In the genomic region with DNA sequence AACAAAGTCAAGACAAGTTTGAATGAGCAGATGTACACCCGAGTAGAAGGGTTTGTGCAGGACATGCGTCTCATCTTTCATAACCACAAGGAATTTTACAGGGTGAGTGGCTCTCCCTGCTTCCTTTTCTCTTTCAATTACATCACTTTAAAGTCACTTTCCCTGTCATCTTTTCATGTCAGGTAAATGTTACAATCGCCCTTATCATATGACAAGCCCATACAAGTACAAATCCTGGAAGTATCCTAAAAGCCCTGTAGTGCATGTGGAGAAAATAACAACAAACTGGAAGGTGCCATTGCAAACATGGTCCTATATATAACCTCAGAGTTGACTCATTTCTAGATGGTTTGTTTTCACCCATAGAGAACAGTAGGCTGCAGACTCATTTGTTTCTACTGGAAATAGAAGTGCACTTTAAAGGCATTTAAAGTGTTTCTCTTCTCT, we compare ENCODE assay signal across 11 cellular contexts.
DNase-seq lines count a peak whose midpoint lies in the region; ATAC-seq and TF ChIP-seq lines count a peak whose summit lies in the region.
"Had no signal": no experiment of that assay in that cellular context is flagged by ENCODE, and none has a peak within 500 bp of the region (broad histone marks: within the 10 kb centered on the region; RNA-seq: fewer than 3 reads in every experiment).

No MANE protein-coding gene starts in this region.

- ATAC-seq in GM18861 (IDR thresholded peaks at IDR 0.05; ENCODE audit: unreplicated experiment) (peak; percentile 61), GM21717 (IDR thresholded peaks at IDR 0.05; ENCODE audit: unreplicated experiment) (peak; percentile 73), HG03460 (IDR thresholded peaks at IDR 0.05; ENCODE audit: unreplicated experiment) (peak; percentile 67)

- POLR2A ChIA-PET in CD8-positive, alpha-beta memory T cell (lab: Charles Lee): no interaction called here

- H3K27ac ChIP-seq in epithelial cell of prostate: no peak overlapping the region
- H3K27ac ChIP-seq in tibial artery: no peak overlapping the region
- no peak overlapping the region for H3K27ac ChIP-seq in CD8-positive, alpha-beta memory T cell (ENCODE audit: low read depth, low read length)

- CTCF ChIA-PET in CD8-positive, alpha-beta memory T cell (lab: Charles Lee): no interaction called here

- no peak overlapping the region for H3K4me3 Mint-ChIP-seq in CD8-positive, alpha-beta memory T cell
- H3K4me3 Mint-ChIP-seq: dendritic cell treated with granulocyte-macrophage colony-stimulating factor and Interleukin-4, amounts not matched to agents 40 ng/mL and 50 ng/mL, for 4 days had no signal

- H3K27ac Mint-ChIP-seq in CD8-positive, alpha-beta memory T cell: peak overlapping the region in 1 of 8 donors; percentile 21
- H3K27ac Mint-ChIP-seq: dendritic cell treated with granulocyte-macrophage colony-stimulating factor and Interleukin-4, amounts not matched to agents 40 ng/mL and 50 ng/mL, for 4 days had no signal

- H3K4me1 Mint-ChIP-seq in CD8-positive, alpha-beta memory T cell: peaks cover 7 to 8% (median 8%) of the 10 kb centered on the region in 3 donors

- intact Hi-C loops in tibial artery (cut with DNase I; ENCODE audit: low total_unique reads): no loop called here

- H3K36me3 ChIP-seq in tibial artery (peaks cover 46 to 59% (median 48%) of the 10 kb centered on the region in 3 donors), BE2C (no peaks in the 10 kb centered on the region)
- peaks cover 15% of the 10 kb centered on the region for H3K36me3 ChIP-seq in CD8-positive, alpha-beta memory T cell (ENCODE audit: insufficient read depth, low read length)

- H3K4me1 ChIP-seq in tibial artery (no peaks in the 10 kb centered on the region), BE2C (no peaks in the 10 kb centered on the region)
- no peaks in the 10 kb centered on the region for H3K4me1 ChIP-seq in CD8-positive, alpha-beta memory T cell (ENCODE audit: insufficient read depth, low read length)

- TF ChIP-seq CTCF in tibial artery (IDR thresholded peaks at IDR 0.05) (no peak), BE2C (IDR thresholded peaks at IDR 0.05; ENCODE audit: low read depth, low read length) (no peak)

- peaks cover 48 to 64% (median 57%) of the 10 kb centered on the region in 3 donors for H3K36me3 Mint-ChIP-seq in CD8-positive, alpha-beta memory T cell

- H3K9me3 Mint-ChIP-seq in CD8-positive, alpha-beta memory T cell: peaks cover 3 to 14% (median 7%) of the 10 kb centered on the region in 5 donors
- H3K9me3 Mint-ChIP-seq: dendritic cell treated with granulocyte-macrophage colony-stimulating factor and Interleukin-4, amounts not matched to agents 40 ng/mL and 50 ng/mL, for 4 days had no signal

- H3K4me3 ChIP-seq in tibial artery: no peak overlapping the region
- H3K4me3 ChIP-seq in BE2C (ENCODE audit: low read depth, low read length): no peak overlapping the region
- no peak overlapping the region for H3K4me3 ChIP-seq in CD8-positive, alpha-beta memory T cell (ENCODE audit: low read length)

- H3K27me3 ChIP-seq in tibial artery (no peaks in the 10 kb centered on the region), BE2C (no peaks in the 10 kb centered on the region)
- H3K27me3 ChIP-seq in CD8-positive, alpha-beta memory T cell (ENCODE audit: insufficient read depth, low read length, poor library complexity, severe bottlenecking): no peaks in the 10 kb centered on the region

- no peaks in the 10 kb centered on the region for H3K27me3 Mint-ChIP-seq in CD8-positive, alpha-beta memory T cell
- H3K27me3 Mint-ChIP-seq: dendritic cell treated with granulocyte-macrophage colony-stimulating factor and Interleukin-4, amounts not matched to agents 40 ng/mL and 50 ng/mL, for 4 days had no signal

- peak; percentile 10 for DNase-seq in epithelial cell of prostate (ENCODE audit: low read depth, low spot score)
- no peak for DNase-seq in tibial artery
- DNase-seq in BE2C: no peak
- no peak for DNase-seq in CD8-positive, alpha-beta memory T cell
- no peak for DNase-seq in T1000 (lab: John Stamatoyannopoulos, UW)
- DNase-seq: DMS53; stimulated activated naive CD4-positive, alpha-beta T cell had no signal

- H3K9me3 ChIP-seq in tibial artery: peaks cover 0 to 32% (median 7%) of the 10 kb centered on the region in 3 donors
- no peaks in the 10 kb centered on the region for H3K9me3 ChIP-seq in BE2C
- no peaks in the 10 kb centered on the region for H3K9me3 ChIP-seq in CD8-positive, alpha-beta memory T cell (ENCODE audit: low read length)
